8 cellular contexts compared by ENCODE assay signal in the genomic region with DNA sequence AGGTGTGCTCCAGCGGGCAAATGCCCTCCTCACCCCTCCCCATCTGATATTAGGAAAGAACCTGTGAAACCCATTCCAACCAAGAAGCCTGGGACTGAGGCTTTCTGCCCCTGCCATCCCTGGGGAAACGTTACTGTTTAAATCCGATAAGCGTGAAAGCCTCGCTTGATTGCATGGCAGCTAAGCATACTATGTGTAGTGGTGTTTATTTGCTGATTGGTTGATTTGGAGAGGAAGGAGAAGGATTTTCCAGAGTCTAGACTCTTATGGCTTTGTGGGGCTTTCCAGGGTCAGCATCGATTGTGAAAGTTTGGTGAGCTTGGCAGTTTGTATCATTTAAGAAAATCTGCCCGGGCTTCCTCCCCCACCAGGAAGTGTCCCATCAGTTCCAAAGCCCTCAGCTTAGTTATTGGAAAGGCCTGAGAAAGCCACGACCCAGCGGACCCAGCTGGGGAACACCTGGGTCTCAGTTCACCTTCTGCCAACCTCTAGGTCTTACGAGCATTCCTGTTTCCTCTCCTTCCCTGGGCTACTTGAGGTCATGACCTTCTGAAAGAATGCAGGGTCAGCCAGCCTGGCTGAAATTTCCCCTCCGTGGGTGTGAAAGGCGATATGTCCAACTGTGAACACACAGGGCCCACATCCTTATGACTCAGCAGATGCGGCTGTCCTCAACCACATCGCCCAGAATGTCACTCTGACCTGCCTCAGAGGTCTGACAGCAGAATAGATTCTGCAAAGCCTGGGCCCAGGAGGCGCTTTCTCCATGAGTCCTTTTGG.
A peak's percentile ranks its signal among the peaks of the same experiment; 100 is the strongest.
DNase-seq lines count a peak whose midpoint lies in the region; ATAC-seq and TF ChIP-seq lines count a peak whose summit lies in the region.

No MANE protein-coding gene starts in this region.

- TF ChIP-seq POLR2A in NB4 (IDR thresholded peaks at IDR 0.05; ENCODE audit: extremely low read depth, insufficient read length), result no peak

- H3K9me3 ChIP-seq in neutrophil, result no peaks in the 10 kb centered on the region

- peaks cover 71 to 78% of the 10 kb centered on the region in 2 experiments for H3K4me1 ChIP-seq in neutrophil (ENCODE audit: control insufficient read depth in 1 of 2, insufficient read depth in 1 of 2, low read depth in 1 of 2, low read length in 1 of 2)

- intact Hi-C loops in Right ventricle myocardium inferior (cut with DNase I), result no loop called here
- intact Hi-C loops in cardiac septum (cut with DNase I), result no loop called here

- no peaks in the 10 kb centered on the region for H3K27me3 ChIP-seq in neutrophil

- TF ChIP-seq CTCF in NB4 (IDR thresholded peaks at IDR 0.05; ENCODE audit: low read depth, low read length), result no peak
- no peak for TF ChIP-seq CTCF in cardiac fibroblast (IDR thresholded peaks at IDR 0.05; ENCODE audit: low read depth, low read length)
- TF ChIP-seq CTCF in neutrophil (IDR thresholded peaks at IDR 0.05), result no peak

- DNase-seq in Right ventricle myocardium inferior (ENCODE audit: missing footprints) (no peak), cardiac septum (ENCODE audit: low spot score) (no peak), NB4 (ENCODE audit: low read depth) (peak; percentile 92), cardiac fibroblast (ENCODE audit: low read depth in 2 of 2) (peak; percentile 56 to 77), ureter (ENCODE audit: low spot score) (no peak), T1000 (lab: John Stamatoyannopoulos, UW) (no peak)

- ATAC-seq in Right ventricle myocardium inferior (peak; percentile 54), HG02642 (IDR thresholded peaks at IDR 0.05; ENCODE audit: poor library complexity, unreplicated experiment) (peak; percentile 69)

- no peak overlapping the region for H3K4me3 ChIP-seq in NB4 (ENCODE audit: low read depth, low read length)
- H3K4me3 ChIP-seq in cardiac fibroblast (replicated peaks in 1 of 2; ENCODE audit: low read depth in 2 of 2, low read length in 2 of 2), result no peak overlapping the region
- no peak overlapping the region for H3K4me3 ChIP-seq in neutrophil (ENCODE audit: low read depth in 1 of 2, low read length in 1 of 2)

- peak overlapping the region; percentile 60 for H3K27ac ChIP-seq in neutrophil

- H3K36me3 ChIP-seq in neutrophil, result no peaks in the 10 kb centered on the region

Comparison
In these comparisons a context has a peak if more than half of its experiments do, and no peak if none do; other contexts are left out.
1. DNase-seq: peak in NB4 (single experiment) and cardiac fibroblast (2 of 2); none in Right ventricle myocardium inferior (single experiment), cardiac septum (single experiment), ureter (single experiment) and T1000 (single experiment).